Comparison of ENCODE assay signal across 14 cellular contexts in genomic region chr10:26474062-26474461, GRCh38. TPM values are rescaled to one million over a fixed set of nuclear protein-coding genes. Genes with fewer than 3 reads are reported as not detected.
A peak's percentile ranks its signal among the peaks of the same experiment; 100 is the strongest.
DNase-seq lines count a peak whose midpoint lies in the region; ATAC-seq and TF ChIP-seq lines count a peak whose summit lies in the region.
"Had no signal": no experiment of that assay in that cellular context is flagged by ENCODE, and none has a peak within 500 bp of the region (broad histone marks: within the 10 kb centered on the region; RNA-seq: fewer than 3 reads in every experiment).

No MANE protein-coding gene starts in this region.

- H3F3A ChIP-seq in SU-DHL-6 (ENCODE audit: insufficient read depth): peaks cover 69% of the 10 kb centered on the region

- no peak overlapping the region for H3K4me3 Mint-ChIP-seq in activated CD4-positive, alpha-beta T cell treated with anti-CD3 and anti-CD28 coated beads, Interleukin-2, amount 10 ng/mL, durations not matched to agents 24 days and 14 days
- H3K4me3 Mint-ChIP-seq in stimulated activated naive CD8-positive, alpha-beta T cell treated with anti-CD3 and anti-CD28 coated beads, Interleukin-15, Interleukin-2, amounts not matched to agents 100 ng/mL and 50 ng/mL, for 24 hours: peak overlapping the region; percentile 36

- no peaks in the 10 kb centered on the region for H3K27me3 Mint-ChIP-seq in activated CD4-positive, alpha-beta T cell treated with anti-CD3 and anti-CD28 coated beads, Interleukin-2, amount 10 ng/mL, durations not matched to agents 24 days and 14 days
- H3K27me3 Mint-ChIP-seq in stimulated activated naive CD8-positive, alpha-beta T cell treated with anti-CD3 and anti-CD28 coated beads, Interleukin-15, Interleukin-2, amounts not matched to agents 100 ng/mL and 50 ng/mL, for 24 hours: no peaks in the 10 kb centered on the region

- H3K27me3 ChIP-seq in SU-DHL-6 (ENCODE audit: low read length): no peaks in the 10 kb centered on the region
- H3K27me3 ChIP-seq: tibial artery had no signal

- no peaks in the 10 kb centered on the region for H3K9me3 ChIP-seq in SU-DHL-6 (ENCODE audit: insufficient read depth, low read length)
- H3K9me3 ChIP-seq: tibial artery had no signal

- peaks cover 94% of the 10 kb centered on the region for H3K79me2 ChIP-seq in SU-DHL-6 (ENCODE audit: insufficient read depth, low read length)

- no peak overlapping the region for H3K4me3 ChIP-seq in SU-DHL-6 (ENCODE audit: insufficient read depth, low read length, poor library complexity, severe bottlenecking)
- H3K4me3 ChIP-seq: tibial artery had no signal

- peak overlapping the region; percentile 41 for H3K9ac ChIP-seq in SU-DHL-6 (ENCODE audit: low read length)

- H3K9me3 Mint-ChIP-seq in activated CD4-positive, alpha-beta T cell treated with anti-CD3 and anti-CD28 coated beads, Interleukin-2, amount 10 ng/mL, durations not matched to agents 24 days and 14 days: peaks cover 13% of the 10 kb centered on the region
- H3K9me3 Mint-ChIP-seq in stimulated activated naive CD8-positive, alpha-beta T cell treated with anti-CD3 and anti-CD28 coated beads, Interleukin-15, Interleukin-2, amounts not matched to agents 100 ng/mL and 50 ng/mL, for 24 hours: no peaks in the 10 kb centered on the region

- no peaks in the 10 kb centered on the region for H3K9me2 ChIP-seq in SU-DHL-6 (replicated peaks; ENCODE audit: insufficient read depth, low read length)

- H3K36me3 Mint-ChIP-seq in activated CD4-positive, alpha-beta T cell treated with anti-CD3 and anti-CD28 coated beads, Interleukin-2, amount 10 ng/mL, durations not matched to agents 24 days and 14 days (ENCODE audit: low read depth): peaks cover 31% of the 10 kb centered on the region
- peaks cover 49% of the 10 kb centered on the region for H3K36me3 Mint-ChIP-seq in stimulated activated naive CD8-positive, alpha-beta T cell treated with anti-CD3 and anti-CD28 coated beads, Interleukin-15, Interleukin-2, amounts not matched to agents 100 ng/mL and 50 ng/mL, for 24 hours (ENCODE audit: low read depth)

- no peaks in the 10 kb centered on the region for H4K20me1 ChIP-seq in SU-DHL-6 (ENCODE audit: low read depth, low read length)

- H3K36me3 ChIP-seq in SU-DHL-6 (ENCODE audit: low read length): no peaks in the 10 kb centered on the region
- H3K36me3 ChIP-seq: tibial artery had no signal

- H3K27ac ChIP-seq in SU-DHL-6 (ENCODE audit: low read depth, low read length): peak overlapping the region; percentile 95
- H3K27ac ChIP-seq: tibial artery had no signal

- H3K27ac Mint-ChIP-seq in activated CD4-positive, alpha-beta T cell treated with anti-CD3 and anti-CD28 coated beads, Interleukin-2, amount 10 ng/mL, durations not matched to agents 24 days and 14 days: peak overlapping the region; percentile 48
- H3K27ac Mint-ChIP-seq in stimulated activated naive CD8-positive, alpha-beta T cell treated with anti-CD3 and anti-CD28 coated beads, Interleukin-15, Interleukin-2, amounts not matched to agents 100 ng/mL and 50 ng/mL, for 24 hours: peak overlapping the region; percentile 95

- peak overlapping the region; percentile 73 for H3K4me2 ChIP-seq in SU-DHL-6 (ENCODE audit: low read depth, low read length, poor library complexity, severe bottlenecking)

- no peak overlapping the region for H2AFZ ChIP-seq in SU-DHL-6 (ENCODE audit: low read depth, low read length, severe bottlenecking)

- H3K4me1 Mint-ChIP-seq in activated CD4-positive, alpha-beta T cell treated with anti-CD3 and anti-CD28 coated beads, Interleukin-2, amount 10 ng/mL, durations not matched to agents 24 days and 14 days: peaks cover 68% of the 10 kb centered on the region
- peaks cover 87% of the 10 kb centered on the region for H3K4me1 Mint-ChIP-seq in stimulated activated naive CD8-positive, alpha-beta T cell treated with anti-CD3 and anti-CD28 coated beads, Interleukin-15, Interleukin-2, amounts not matched to agents 100 ng/mL and 50 ng/mL, for 24 hours (ENCODE audit: low read depth)

- intact Hi-C loops in activated CD4-positive, alpha-beta T cell treated with anti-CD3 and anti-CD28 coated beads, Interleukin-2, amount 10 ng/mL, durations not matched to agents 24 days and 14 days (cut with micrococcal nuclease): no loop called here
- intact Hi-C loops in left colon (cut with DNase I, micrococcal nuclease): no loop called here

- no peak for DNase-seq in activated CD4-positive, alpha-beta T cell treated with anti-CD3 and anti-CD28 coated beads, Interleukin-2, amount 10 ng/mL, durations not matched to agents 24 days and 14 days
- DNase-seq in activated CD4-positive, alpha-beta T cell treated with anti-CD3 and anti-CD28 coated beads, Interleukin-2, amount 50 U/mL, for 1 hour: no peak
- DNase-seq in fibroblast of peridontal ligament (ENCODE audit: extremely low read depth): peak; percentile 75
- no peak for DNase-seq in left colon
- DNase-seq in NCI-H1105 (lab: John Stamatoyannopoulos, UW): no peak
- no peak for DNase-seq in effector CD8-positive, alpha-beta T cell (lab: John Stamatoyannopoulos, UW)
- DNase-seq: activated CD8-positive, alpha-beta memory T cell treated with anti-CD3 and anti-CD28 coated beads, Interleukin-2, amount 50 U/mL, for 48 hours; NCI-H2029 treated with DMSO at 0.1 percent for 48 hours; tibial artery had no signal

- TF ChIP-seq CTCF in SU-DHL-6 (IDR thresholded peaks at IDR 0.05; ENCODE audit: insufficient read depth, low read length, poor library complexity, severe bottlenecking): no peak

- no peak for ATAC-seq in left colon

RNA-seq across cellular contexts. Expression of gene APBB1IP, which starts 35.9 kb away (rescaled TPM):
- 40.0 and 41.3 TPM in 2 replicates for total RNA-seq in activated CD4-positive, alpha-beta T cell treated with anti-CD3 and anti-CD28 coated beads, Interleukin-2, amount 10 ng/mL, durations not matched to agents 24 days and 14 days
- total RNA-seq in left colon: 1 to 10 TPM; 2.0 to 4.6 TPM
- total RNA-seq: A172, bronchial epithelial cell, Daoy had no signal
